19 cellular contexts compared by ENCODE assay signal in genomic region chr18:24837065-24837464, GRCh38.
DNase-seq lines count a peak whose midpoint lies in the region; ATAC-seq and TF ChIP-seq lines count a peak whose summit lies in the region.
"Had no signal": no experiment of that assay in that cellular context is flagged by ENCODE, and none has a peak within 500 bp of the region (broad histone marks: within the 10 kb centered on the region; RNA-seq: fewer than 3 reads in every experiment).

No MANE protein-coding gene starts in this region.

- H3K4me3 Mint-ChIP-seq in GM23338 (no peak overlapping the region), Calu3 (ENCODE audit: low read depth, unreplicated experiment) (no peak overlapping the region)
- H3K4me3 Mint-ChIP-seq: activated naive CD8-positive, alpha-beta T cell treated with anti-CD3 and anti-CD28 coated beads for 36 hours had no signal

- H3K4me3 ChIP-seq in HEK293 (ENCODE audit: low read depth, low read length) (no peak overlapping the region), GM23338 (no peak overlapping the region)
- H3K4me3 ChIP-seq: lower lobe of right lung, SK-N-MC, thyroid gland had no signal

- no peaks in the 10 kb centered on the region for H4K20me1 ChIP-seq in GM23338 (replicated peaks; ENCODE audit: insufficient read depth)

- H3K36me3 ChIP-seq in HEK293 (ENCODE audit: control insufficient read depth in 2 of 2, insufficient read depth in 1 of 2, low read length in 2 of 2) (no peaks in the 10 kb centered on the region), GM23338 (ENCODE audit: insufficient read depth) (no peaks in the 10 kb centered on the region)
- H3K36me3 ChIP-seq: lower lobe of right lung, thyroid gland had no signal

- H3K9me3 Mint-ChIP-seq in GM23338 = no peaks in the 10 kb centered on the region
- H3K9me3 Mint-ChIP-seq in Calu3 (ENCODE audit: low read depth, unreplicated experiment) = no peaks in the 10 kb centered on the region
- H3K9me3 Mint-ChIP-seq: activated naive CD8-positive, alpha-beta T cell treated with anti-CD3 and anti-CD28 coated beads for 36 hours had no signal

- H3K4me1 Mint-ChIP-seq in GM23338 (peaks cover 14% of the 10 kb centered on the region; the same call in 2 of the 3 replicates), Calu3 (ENCODE audit: low read depth, unreplicated experiment) (no peaks in the 10 kb centered on the region)
- H3K4me1 Mint-ChIP-seq: activated naive CD8-positive, alpha-beta T cell treated with anti-CD3 and anti-CD28 coated beads for 36 hours had no signal

- H3K27me3 Mint-ChIP-seq in GM23338 (ENCODE audit: insufficient read depth, low read depth, poor library complexity) (no peaks in the 10 kb centered on the region), Calu3 (ENCODE audit: unreplicated experiment) (peaks cover 71% of the 10 kb centered on the region)

- H3K9me2 ChIP-seq in GM23338 (ENCODE audit: insufficient read depth) = no peaks in the 10 kb centered on the region

- TF ChIP-seq CTCF in HEK293 (tag by site-specific recombination; IDR thresholded peaks at IDR 0.05) = no peak
- TF ChIP-seq CTCF in GM23338 (conservative IDR thresholded peaks at IDR 0.05; ENCODE audit: low read depth in 2 of 2) = no peak
- no peak for TF ChIP-seq CTCF in Calu3 (IDR thresholded peaks at IDR 0.05; ENCODE audit: unreplicated experiment)

- no peaks in the 10 kb centered on the region for H3K27me3 ChIP-seq in GM23338 (ENCODE audit: insufficient read depth)
- H3K27me3 ChIP-seq: thyroid gland had no signal

- no peak overlapping the region for H2AFZ ChIP-seq in GM23338

- H3K9me3 ChIP-seq in HEK293 (ENCODE audit: control insufficient read depth, insufficient read depth, low read depth, low read length) = no peaks in the 10 kb centered on the region
- H3K9me3 ChIP-seq: lower lobe of right lung, thyroid gland had no signal

- peak; percentile 96 for DNase-seq in AG08395 (ENCODE audit: low spot score)
- DNase-seq in amniotic epithelial cell (ENCODE audit: low read depth) = peak; percentile 36
- DNase-seq in kidney tubule cell (ENCODE audit: low spot score) = peak; percentile 1
- no peak for DNase-seq in substantia nigra (lab: John Stamatoyannopoulos, UW)
- no peak for DNase-seq in GM23338 (ENCODE audit: low spot score)
- no peak for DNase-seq in Calu3
- DNase-seq in activated effector memory CD4-positive, alpha-beta T cell treated with Interleukin-2 at 50 U/mL for 16 hours = no peak
- DNase-seq: ACHN; activated naive CD8-positive, alpha-beta T cell treated with anti-CD3 and anti-CD28 coated beads for 36 hours; cerebellar nuclear complex; DMS153; hippocampal formation; lower lobe of right lung; MM.1S; NCI-H2227 treated with DMSO at 0.1 percent for 48 hours; nucleus accumbens; thyroid gland had no signal

- H3K79me2 ChIP-seq in GM23338 (replicated peaks; ENCODE audit: insufficient read depth) = no peaks in the 10 kb centered on the region

- BruUV-seq in Calu3 (replicated peaks; lab: Mats Ljungman, UMichigan) = no TSS peak

- H3K27ac Mint-ChIP-seq in GM23338 (no peak overlapping the region), Calu3 (ENCODE audit: unreplicated experiment) (no peak overlapping the region)
- H3K27ac Mint-ChIP-seq: activated naive CD8-positive, alpha-beta T cell treated with anti-CD3 and anti-CD28 coated beads for 36 hours had no signal

- H3K36me3 Mint-ChIP-seq in GM23338 (ENCODE audit: low read depth) (no peaks in the 10 kb centered on the region), Calu3 (ENCODE audit: insufficient read depth, unreplicated experiment) (no peaks in the 10 kb centered on the region)
- H3K36me3 Mint-ChIP-seq: activated naive CD8-positive, alpha-beta T cell treated with anti-CD3 and anti-CD28 coated beads for 36 hours had no signal

- POLR2A ChIA-PET in HEK293 (lab: Yijun Ruan, JAX) = interaction anchor here (0.5 kb wide), 1 partner anchor 165 kb away, joined by 4 read pairs; no protein-coding TSS in a partner anchor

- no peaks in the 10 kb centered on the region for H3F3A ChIP-seq in GM23338 (replicated peaks; ENCODE audit: low read depth)

- H3K4me2 ChIP-seq in GM23338 = no peak overlapping the region

- no peak for ATAC-seq in GM23338
- ATAC-seq: lower lobe of right lung had no signal

- intact Hi-C loops in Calu3 (cut with micrococcal nuclease; ENCODE audit: unreplicated experiment) = no loop called here

- CTCF ChIA-PET in HEK293 (lab: Yijun Ruan, JAX) (interaction anchor here (0.9 to 1.6 kb wide), 2 partner anchors 10 to 12 kb away, joined by 3 to 4 read pairs; no protein-coding TSS in a partner anchor), Calu3 (lab: Charles Lee) (no interaction called here)

- H3K4me1 ChIP-seq in HEK293 (ENCODE audit: control insufficient read depth, insufficient read depth, low read length) (no peaks in the 10 kb centered on the region; the same call in 1 of the 2 replicates), GM23338 (ENCODE audit: insufficient read depth) (no peaks in the 10 kb centered on the region)
- H3K4me1 ChIP-seq: lower lobe of right lung, thyroid gland had no signal

- H3K27ac ChIP-seq in HEK293 (ENCODE audit: extremely low read depth, low read depth, low read length) (no peak overlapping the region; the same call in 1 of the 2 replicates), substantia nigra (ENCODE audit: low read depth, low read length, poor library complexity, severe bottlenecking) (no peak overlapping the region), GM23338 (ENCODE audit: low read depth) (no peak overlapping the region)
- H3K27ac ChIP-seq: lower lobe of right lung, SK-N-MC, thyroid gland had no signal

TF ChIP-seq in HEK293, 187 proteins besides CTCF, POLR2A, EP300 and RAD21 (continues in another document):
- TF ChIP-seq TCF7L2 (IDR thresholded peaks at IDR 0.05; ENCODE audit: borderline replicate concordance, low read depth, low read length) = no peak
- TF ChIP-seq KLF10 (tag by site-specific recombination; IDR thresholded peaks at IDR 0.05) = no peak
- TF ChIP-seq ZSCAN23 (tag by site-specific recombination; IDR thresholded peaks at IDR 0.05) = no peak
- TF ChIP-seq ZNF302 (tag by site-specific recombination; IDR thresholded peaks at IDR 0.05; ENCODE audit: low read depth) = no peak
- TF ChIP-seq ZNF274 (IDR thresholded peaks at IDR 0.05; ENCODE audit: low read length) = no peak
- no peak for TF ChIP-seq ZNF274 (tag by site-specific recombination; IDR thresholded peaks at IDR 0.05; ENCODE audit: borderline replicate concordance)
- TF ChIP-seq ZNF843 (tag by site-specific recombination; IDR thresholded peaks at IDR 0.05) = peak; percentile 93
- TF ChIP-seq ZNF335 (tag by site-specific recombination; conservative IDR thresholded peaks at IDR 0.05) = no peak

TF ChIP-seq in GM23338, 12 proteins besides CTCF, POLR2A, EP300 and RAD21 (continues in another document):
- TF ChIP-seq ZNF331 (CRISPR knock-in tag; IDR thresholded peaks at IDR 0.05; ENCODE audit: low read depth) (no peak), EZH2 (IDR thresholded peaks at IDR 0.05; ENCODE audit: low read depth, unreplicated experiment) (no peak), REST (IDR thresholded peaks at IDR 0.05; ENCODE audit: unreplicated experiment) (no peak)

Comparison
In these comparisons a context has a peak if more than half of its experiments do, and no peak if none do; other contexts are left out.
1. DNase-seq: peak in AG08395 (single experiment), amniotic epithelial cell (single experiment) and kidney tubule cell (single experiment); none in substantia nigra (0 of 49), GM23338 (single experiment), Calu3 (single experiment) and activated effector memory CD4-positive, alpha-beta T cell treated with Interleukin-2 at 50 U/mL for 16 hours (single experiment).